Comparison of ENCODE assay signal across 8 cellular contexts in the genomic region with DNA sequence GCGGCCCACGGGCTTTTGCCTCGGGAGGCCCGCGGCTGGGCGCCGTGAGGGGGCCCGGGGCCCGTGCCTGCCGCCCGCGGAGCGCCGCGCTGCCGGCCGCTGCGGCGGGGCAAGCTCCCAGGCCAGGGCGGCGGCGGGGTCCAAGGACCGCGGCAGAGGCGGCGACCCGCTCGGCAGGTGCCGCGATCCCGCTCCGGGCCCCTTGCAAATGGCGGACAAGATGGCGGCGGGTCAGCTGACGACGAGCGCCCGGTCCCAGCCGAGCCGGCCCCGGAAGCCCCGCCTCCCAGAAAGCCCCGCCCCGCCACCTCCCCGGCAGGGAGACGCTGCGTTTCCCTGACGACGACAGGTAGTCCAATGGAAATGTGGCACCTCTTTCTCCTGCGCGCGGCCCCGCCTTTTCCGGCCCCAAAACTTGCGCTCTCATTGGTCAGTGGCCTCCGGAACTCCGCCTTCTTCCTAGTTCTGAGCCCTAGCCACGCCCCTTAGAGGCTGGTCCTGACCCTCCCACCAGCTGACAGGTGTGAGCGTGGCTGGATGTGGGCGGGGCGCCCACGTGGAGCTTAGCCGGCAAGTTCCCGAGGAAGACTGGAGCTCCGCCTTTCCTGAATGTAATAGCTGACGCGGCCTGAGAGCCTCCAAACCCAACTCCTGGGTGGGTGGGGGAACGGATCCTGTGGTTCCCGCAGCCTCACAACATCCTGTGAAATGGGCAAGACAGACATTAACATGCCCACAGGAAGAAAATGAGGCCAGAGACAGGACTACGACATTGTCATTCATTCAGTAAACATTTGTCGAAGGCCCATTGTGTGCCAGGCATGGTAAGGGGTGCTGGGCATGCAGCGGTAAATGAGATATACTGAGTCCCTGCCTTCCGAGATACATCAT. TPM values are rescaled to one million over a fixed set of nuclear protein-coding genes. Genes with fewer than 3 reads are reported as not detected.
DNase-seq lines count a peak whose midpoint lies in the region; ATAC-seq and TF ChIP-seq lines count a peak whose summit lies in the region.

A gene (minus strand): TSS at position 228 of the 891 bp plus-strand sequence. CDS start 232 bp downstream, outside the sequence.

- H3K27ac Mint-ChIP-seq in osteocyte (ENCODE audit: unreplicated experiment) = peak within 1 kb of the TSS; percentile 81

- peak within 1 kb of the TSS; percentile 86 for H3K27ac ChIP-seq in thymus (ENCODE audit: low read depth)

- peaks cover 7% of the 10 kb centered on the region for H3K36me3 ChIP-seq in thymus (ENCODE audit: control insufficient read depth, insufficient read depth)

- H3K4me3 ChIP-seq in GM12864 (ENCODE audit: low read depth, low read length) (peak within 1 kb of the TSS; percentile 99), thymus (ENCODE audit: low read length) (peak within 1 kb of the TSS; percentile 99)

- H3K4me3 Mint-ChIP-seq in osteocyte (ENCODE audit: unreplicated experiment) = peak within 1 kb of the TSS; percentile 82

- no peak for TF ChIP-seq CTCF in GM12864 (IDR thresholded peaks at IDR 0.05; ENCODE audit: low read depth, low read length, missing control alignments)
- no peak for TF ChIP-seq CTCF in osteocyte (IDR thresholded peaks at IDR 0.05)

- H3K4me1 ChIP-seq in thymus (ENCODE audit: control insufficient read depth, insufficient read depth, low read length) = peaks cover 18% of the 10 kb centered on the region

- no peaks in the 10 kb centered on the region for H3K27me3 ChIP-seq in thymus (ENCODE audit: control insufficient read depth, insufficient read depth)

- peak; percentile 90 for ATAC-seq in HG02759 (IDR thresholded peaks at IDR 0.05; ENCODE audit: unreplicated experiment)

- H3K27me3 Mint-ChIP-seq in osteocyte (ENCODE audit: unreplicated experiment) = no peaks in the 10 kb centered on the region

- peaks cover 35% of the 10 kb centered on the region for H3K4me1 Mint-ChIP-seq in osteocyte (ENCODE audit: unreplicated experiment)

- DNase-seq in GM12864 (ENCODE audit: low read depth) = peak; percentile 98
- DNase-seq in NCI-H1417 (lab: John Stamatoyannopoulos, UW) = peak; percentile 100
- peak; percentile 93 to 99 for DNase-seq in SW 1271 (lab: John Stamatoyannopoulos, UW)
- peak; percentile 100 for DNase-seq in activated naive CD8-positive, alpha-beta T cell treated with anti-CD3 and anti-CD28 coated beads, Interleukin-2, amount 50 U/mL, for 16 hours (ENCODE audit: low read depth, low spot score)
- peak; percentile 97 to 100 (median 99) for DNase-seq in head of caudate nucleus
- DNase-seq in osteocyte (ENCODE audit: extremely low spot score, unreplicated experiment) = peak; percentile 100

- no peaks in the 10 kb centered on the region for H3K9me3 Mint-ChIP-seq in osteocyte (ENCODE audit: unreplicated experiment)

- intact Hi-C loops in head of caudate nucleus (cut with DNase I) = loop anchor here (5.0 kb wide), 2 partner anchors 86 to 176 kb away; a partner anchor contains a TSS

- peaks cover 3% of the 10 kb centered on the region for H3K36me3 Mint-ChIP-seq in osteocyte (ENCODE audit: unreplicated experiment)

- no peaks in the 10 kb centered on the region for H3K9me3 ChIP-seq in thymus (ENCODE audit: control insufficient read depth)

- WGBS in thymus = 1% methylated on average over 74 of the region's 74 CpGs

RNA-seq across cellular contexts. Expression of the gene that starts here (rescaled TPM):
- total RNA-seq in osteocyte = 139 and 152 TPM in 2 replicates
- 80.1 TPM for polyA plus RNA-seq in thymus

Comparison
In these comparisons a context has a peak if more than half of its experiments do, and no peak if none do; other contexts are left out.
1. Peak in every context shown above with its lines: DNase-seq, ATAC-seq, H3K4me3 ChIP-seq and H3K27ac ChIP-seq.